18 cellular contexts compared by ENCODE assay signal in genomic region chr12:103855036-103855712, GRCh38. TPM values are rescaled to one million over a fixed set of nuclear protein-coding genes. Genes with fewer than 3 reads are reported as not detected.
DNase-seq lines count a peak whose midpoint lies in the region; ATAC-seq, FAIRE-seq and TF ChIP-seq lines count a peak whose summit lies in the region.
"Had no signal": no experiment of that assay in that cellular context is flagged by ENCODE, and none has a peak within 500 bp of the region (broad histone marks: within the 10 kb centered on the region; RNA-seq: fewer than 3 reads in every experiment).

No MANE protein-coding gene starts in this region.

- H3K36me3 Mint-ChIP-seq in MCF 10A (ENCODE audit: insufficient read depth, unreplicated experiment) (peaks cover 4% of the 10 kb centered on the region), astrocyte (ENCODE audit: low read depth, unreplicated experiment) (no peaks in the 10 kb centered on the region)
- H3K36me3 Mint-ChIP-seq: stimulated activated effector memory CD8-positive, alpha-beta T cell treated with anti-CD3 and anti-CD28 coated beads, Interleukin-12 subunit alpha, Interleukin-12 subunit beta, amount 100 ng/mL, for 72 hours had no signal

- H3K27me3 ChIP-seq in breast epithelium (no peaks in the 10 kb centered on the region), astrocyte (ENCODE audit: insufficient read depth, low read length) (no peaks in the 10 kb centered on the region), liver (ENCODE audit: control insufficient read depth in 4 of 4, insufficient read depth in 4 of 4, low read length in 3 of 4) (no peaks in the 10 kb centered on the region)

- 49% methylated on average over 8 of the region's 8 CpGs for WGBS in liver

- H3K4me3 ChIP-seq in breast epithelium (no peak overlapping the region), astrocyte (ENCODE audit: insufficient read depth, low read depth, low read length) (no peak overlapping the region), liver (ENCODE audit: low read depth in 1 of 3, low read length in 3 of 3) (no peak overlapping the region), kidney (ENCODE audit: low read length in 2 of 2) (no peak overlapping the region)
- H3K4me3 ChIP-seq: lung had no signal

- H3K36me3 ChIP-seq in breast epithelium (no peaks in the 10 kb centered on the region), astrocyte (ENCODE audit: insufficient read depth, low read length) (no peaks in the 10 kb centered on the region), liver (ENCODE audit: control insufficient read depth in 4 of 4, insufficient read depth in 3 of 4, low read depth in 1 of 4, low read length in 3 of 4) (no peaks in the 10 kb centered on the region), kidney (ENCODE audit: control insufficient read depth in 1 of 2, insufficient read depth in 2 of 2, low read length in 2 of 2) (no peaks in the 10 kb centered on the region)

- H2AFZ ChIP-seq in astrocyte (ENCODE audit: low read depth, low read length) = no peak overlapping the region

- no TSS peak for BruUV-seq in MCF 10A (replicated peaks; lab: Mats Ljungman, UMichigan)

- no peak overlapping the region for H3K27ac ChIP-seq in breast epithelium
- peak overlapping the region; percentile 29 for H3K27ac ChIP-seq in astrocyte (ENCODE audit: low read depth, low read length)
- H3K27ac ChIP-seq in liver (ENCODE audit: low read depth in 1 of 2, low read length in 2 of 2) = no peak overlapping the region
- H3K27ac ChIP-seq in kidney (ENCODE audit: low read depth in 2 of 2, low read length in 2 of 2) = no peak overlapping the region
- H3K27ac ChIP-seq: HL-60 had no signal

- H3K4me2 ChIP-seq in astrocyte (ENCODE audit: low read length) = peak overlapping the region; percentile 51

- TF ChIP-seq POLR2A in breast epithelium (IDR thresholded peaks at IDR 0.05) = no peak

- intact Hi-C loops in MCF 10A (cut with micrococcal nuclease) = no loop called here
- intact Hi-C loops in breast epithelium (cut with DNase I; ENCODE audit: low total_unique reads) = no loop called here
- intact Hi-C loops in kidney (cut with DNase I) = no loop called here

- H3K9me3 ChIP-seq in breast epithelium = no peaks in the 10 kb centered on the region
- no peaks in the 10 kb centered on the region for H3K9me3 ChIP-seq in astrocyte (ENCODE audit: insufficient read depth, low read depth, low read length)
- H3K9me3 ChIP-seq in liver (ENCODE audit: control insufficient read depth in 4 of 4, low read length in 3 of 4) = no peaks in the 10 kb centered on the region
- no peaks in the 10 kb centered on the region for H3K9me3 ChIP-seq in kidney (ENCODE audit: control insufficient read depth in 1 of 2, low read length in 2 of 2)

- FAIRE-seq in astrocyte (lab: Jason Lieb, UNC) (peak; percentile 37), kidney (lab: Jason Lieb, UNC) (no peak)

- DNase-seq in MCF 10A (ENCODE audit: unreplicated experiment) = no peak
- DNase-seq in breast epithelium (ENCODE audit: low spot score in 2 of 2) = no peak
- peak; percentile 94 for DNase-seq in astrocyte (ENCODE audit: low read depth)
- no peak for DNase-seq in NCI-H1694 (lab: John Stamatoyannopoulos, UW)
- DNase-seq in germinal center (ENCODE audit: low spot score) = no peak
- no peak for DNase-seq in kidney
- DNase-seq: activated CD4-positive, alpha-beta T cell treated with anti-CD3 and anti-CD28 coated beads, Interleukin-2, amount 50 U/mL, for 1 hour; hypothalamus; NCI-H524; occipital lobe; RPMI8226; stimulated activated CD4-positive, alpha-beta T cell treated with anti-CD3 and anti-CD28 coated beads, Interleukin-2, amount 100 ng/mL, for 48 hours had no signal

- no peaks in the 10 kb centered on the region for H3K4me1 ChIP-seq in breast epithelium
- H3K4me1 ChIP-seq in astrocyte (ENCODE audit: insufficient read depth, low read length) = peaks cover 44% of the 10 kb centered on the region
- peaks cover 0 to 25% (median 17%) of the 10 kb centered on the region in 4 donors for H3K4me1 ChIP-seq in liver (ENCODE audit: control insufficient read depth in 4 of 4, insufficient read depth in 4 of 4, low read length in 3 of 4)
- H3K4me1 ChIP-seq in kidney (ENCODE audit: control insufficient read depth in 1 of 2, insufficient read depth in 1 of 2, low read depth in 1 of 2, low read length in 2 of 2) = no peaks in the 10 kb centered on the region

- no peaks in the 10 kb centered on the region for H3K27me3 Mint-ChIP-seq in MCF 10A (ENCODE audit: insufficient read depth, unreplicated experiment)
- peaks cover 2% of the 10 kb centered on the region for H3K27me3 Mint-ChIP-seq in astrocyte (ENCODE audit: low read depth, unreplicated experiment)

- H3K4me3 Mint-ChIP-seq in MCF 10A (ENCODE audit: unreplicated experiment) = no peak overlapping the region
- H3K4me3 Mint-ChIP-seq in astrocyte (ENCODE audit: unreplicated experiment) = peak overlapping the region; percentile 10
- H3K4me3 Mint-ChIP-seq: activated T-helper 1 cell treated with anti-CD3 and anti-CD28 coated beads, Interleukin-12 subunit alpha, Interleukin-12 subunit beta, Interleukin-2, Interleukin-4 antibody, amounts not matched to agents 30 ng/mL and 10 ng/mL and 1 ng/mL, durations not matched to agents 14 hours and 24 hours and 36 hours; stimulated activated effector memory CD8-positive, alpha-beta T cell treated with anti-CD3 and anti-CD28 coated beads, Interleukin-12 subunit alpha, Interleukin-12 subunit beta, amount 100 ng/mL, for 72 hours had no signal

- no peak for TF ChIP-seq CTCF in MCF 10A (IDR thresholded peaks at IDR 0.05; ENCODE audit: unreplicated experiment)
- TF ChIP-seq CTCF in breast epithelium (IDR thresholded peaks at IDR 0.05) = no peak
- TF ChIP-seq CTCF in astrocyte (IDR thresholded peaks at IDR 0.05; ENCODE audit: insufficient read depth, low read depth, low read length) = no peak
- no peak for TF ChIP-seq CTCF in liver (IDR thresholded peaks at IDR 0.05; ENCODE audit: low read depth, low read length, missing input control)
- TF ChIP-seq CTCF in kidney (IDR thresholded peaks at IDR 0.05; ENCODE audit: borderline replicate concordance, extremely low read depth, insufficient read depth) = no peak

- no peak overlapping the region for H3K9ac ChIP-seq in astrocyte (ENCODE audit: low read length)
- H3K9ac ChIP-seq in liver (ENCODE audit: low read depth in 1 of 2, low read length in 2 of 2) = no peak overlapping the region
- H3K9ac ChIP-seq in kidney (ENCODE audit: low read length in 2 of 2) = no peak overlapping the region

- ATAC-seq in GM21423 (IDR thresholded peaks at IDR 0.05; ENCODE audit: unreplicated experiment) = no peak
- ATAC-seq: stimulated activated effector memory CD8-positive, alpha-beta T cell treated with anti-CD3 and anti-CD28 coated beads, Interleukin-12 subunit alpha, Interleukin-12 subunit beta, amount 100 ng/mL, for 72 hours had no signal

- CTCF ChIA-PET in MCF 10A (lab: Yijun Ruan, JAX) = interaction anchor here (0.5 to 1.4 kb wide), 3 partner anchors 8 to 282 kb away, joined by 3 to 5 read pairs (median 3); no protein-coding TSS in a partner anchor

- peaks cover 6% of the 10 kb centered on the region for H3K9me3 Mint-ChIP-seq in MCF 10A (ENCODE audit: unreplicated experiment)
- no peaks in the 10 kb centered on the region for H3K9me3 Mint-ChIP-seq in astrocyte (ENCODE audit: unreplicated experiment)
- H3K9me3 Mint-ChIP-seq: activated T-helper 1 cell treated with anti-CD3 and anti-CD28 coated beads, Interleukin-12 subunit alpha, Interleukin-12 subunit beta, Interleukin-2, Interleukin-4 antibody, amounts not matched to agents 30 ng/mL and 10 ng/mL and 1 ng/mL, durations not matched to agents 14 hours and 24 hours and 36 hours; stimulated activated effector memory CD8-positive, alpha-beta T cell treated with anti-CD3 and anti-CD28 coated beads, Interleukin-12 subunit alpha, Interleukin-12 subunit beta, amount 100 ng/mL, for 72 hours had no signal

- peak in 1 of 2 donors; percentile 45 for TF ChIP-seq RAD21 in liver (IDR thresholded peaks at IDR 0.05)

- H3K4me1 Mint-ChIP-seq in MCF 10A (ENCODE audit: insufficient read depth, unreplicated experiment) (peaks cover 40% of the 10 kb centered on the region), astrocyte (ENCODE audit: low read depth, unreplicated experiment) (peaks cover 43% of the 10 kb centered on the region)
- H3K4me1 Mint-ChIP-seq: stimulated activated effector memory CD8-positive, alpha-beta T cell treated with anti-CD3 and anti-CD28 coated beads, Interleukin-12 subunit alpha, Interleukin-12 subunit beta, amount 100 ng/mL, for 72 hours had no signal

- H4K20me1 ChIP-seq in astrocyte (ENCODE audit: insufficient read depth, low read length) = no peaks in the 10 kb centered on the region

- no peaks in the 10 kb centered on the region for H3K79me2 ChIP-seq in astrocyte (ENCODE audit: insufficient read depth, low read length)

- H3K27ac Mint-ChIP-seq in MCF 10A (ENCODE audit: low read depth, unreplicated experiment) (peak overlapping the region; percentile 42), astrocyte (ENCODE audit: unreplicated experiment) (peak overlapping the region; percentile 89)
- H3K27ac Mint-ChIP-seq: activated T-helper 1 cell treated with anti-CD3 and anti-CD28 coated beads, Interleukin-12 subunit alpha, Interleukin-12 subunit beta, Interleukin-2, Interleukin-4 antibody, amounts not matched to agents 30 ng/mL and 10 ng/mL and 1 ng/mL, durations not matched to agents 14 hours and 24 hours and 36 hours; stimulated activated effector memory CD8-positive, alpha-beta T cell treated with anti-CD3 and anti-CD28 coated beads, Interleukin-12 subunit alpha, Interleukin-12 subunit beta, amount 100 ng/mL, for 72 hours had no signal

- POLR2A ChIA-PET in MCF 10A (lab: Yijun Ruan, JAX) = interaction anchor here (0.6 to 3.0 kb wide), 2 partner anchors 14 to 1470 kb away, joined by 3 to 11 read pairs; partner anchors contain the start of gene NT5DC3

TF ChIP-seq in liver, 16 proteins besides CTCF, POLR2A, EP300 and RAD21 (continues in another document):
- TF ChIP-seq FOXA2 (IDR thresholded peaks at IDR 0.05) (peak; percentile 91), YY1 (IDR thresholded peaks at IDR 0.05) (peak; percentile 66), HNF4G (IDR thresholded peaks at IDR 0.05) (no peak)

RNA-seq across cellular contexts. Expression of gene NT5DC3, which starts 14.1 kb away (rescaled TPM):
- 15.1 and 18.3 TPM in 2 replicates for total RNA-seq in MCF 10A (2022)
- total RNA-seq in breast epithelium = 10 to 100 TPM in 2 of 3 donors, 1 to 10 TPM in 1; 3.8 to 19.9 (median 12.5) TPM
- total RNA-seq in astrocyte = 12.0 and 13.6 TPM in 2 replicates
- total RNA-seq in liver = 1 to 10 TPM; 6.0 to 9.0 TPM
- 1 to 10 TPM; 1.3 to 2.8 TPM for polyA plus RNA-seq in liver
- total RNA-seq in kidney = 7.8 TPM
- polyA plus RNA-seq in kidney (ENCODE audit: insufficient read depth, low read depth, low replicate concordance) = 1.1 TPM
